17 cellular contexts compared by ENCODE assay signal in genomic region chr6:21752054-21752811, GRCh38.
DNase-seq lines count a peak whose midpoint lies in the region; ATAC-seq, FAIRE-seq and TF ChIP-seq lines count a peak whose summit lies in the region.
"Had no signal": no experiment of that assay in that cellular context is flagged by ENCODE, and none has a peak within 500 bp of the region (broad histone marks: within the 10 kb centered on the region; RNA-seq: fewer than 3 reads in every experiment).

No MANE protein-coding gene starts in this region.

- H3F3A ChIP-seq in SK-N-SH (replicated peaks; ENCODE audit: insufficient read depth) (peaks cover 3% of the 10 kb centered on the region), PC-9 (ENCODE audit: insufficient read depth, low read depth) (peaks cover 29% of the 10 kb centered on the region; the same call in 1 of the 2 replicates), smooth muscle cell (ENCODE audit: low read depth) (peaks cover 13% of the 10 kb centered on the region)

- H3K79me2 ChIP-seq in SK-N-SH (ENCODE audit: insufficient read depth): peaks cover 68% of the 10 kb centered on the region
- H3K79me2 ChIP-seq in PC-9 (ENCODE audit: low read depth): no peaks in the 10 kb centered on the region
- peaks cover 7% of the 10 kb centered on the region for H3K79me2 ChIP-seq in smooth muscle cell (ENCODE audit: low read depth)

- no peak for TF ChIP-seq RAD21 in SK-N-SH (IDR thresholded peaks at IDR 0.05; ENCODE audit: low read length)

- TF ChIP-seq CTCF in SK-N-SH (IDR thresholded peaks at IDR 0.05) (no peak), PC-9 (conservative IDR thresholded peaks at IDR 0.05) (no peak), epithelial cell of esophagus (IDR thresholded peaks at IDR 0.05; ENCODE audit: insufficient read depth, low read depth, low read length, missing control alignments) (no peak), smooth muscle cell (IDR thresholded peaks at IDR 0.05; ENCODE audit: borderline replicate concordance, insufficient read depth, poor library complexity, severe bottlenecking) (no peak)

- no peak for TF ChIP-seq EP300 in SK-N-SH (IDR thresholded peaks at IDR 0.05; ENCODE audit: borderline replicate concordance in 1 of 2, low read depth in 1 of 2, low read length in 1 of 2)

- WGBS in SK-N-SH (ENCODE audit: low lambda C conversion rate): 85% methylated on average over 4 of the region's 4 CpGs
- WGBS in smooth muscle cell (ENCODE audit: low lambda C conversion rate): 58% methylated on average over 4 of the region's 4 CpGs

- H3K4me3 ChIP-seq in SK-N-SH (ENCODE audit: low read depth in 2 of 2, low read length in 1 of 2) (no peak overlapping the region), PC-9 (no peak overlapping the region), epithelial cell of esophagus (ENCODE audit: low read length) (no peak overlapping the region), smooth muscle cell (no peak overlapping the region)

- no peak overlapping the region for H2AFZ ChIP-seq in SK-N-SH (ENCODE audit: low read depth)
- no peak overlapping the region for H2AFZ ChIP-seq in PC-9
- H2AFZ ChIP-seq in smooth muscle cell (ENCODE audit: low read depth): no peak overlapping the region

- no peaks in the 10 kb centered on the region for H3K27me3 ChIP-seq in SK-N-SH (ENCODE audit: insufficient read depth)
- no peaks in the 10 kb centered on the region for H3K27me3 ChIP-seq in PC-9 (ENCODE audit: insufficient read depth, low read depth)
- no peaks in the 10 kb centered on the region for H3K27me3 ChIP-seq in smooth muscle cell (ENCODE audit: low read depth)

- FAIRE-seq in H54 (lab: Jason Lieb, UNC): no peak
- FAIRE-seq: islet of Langerhans had no signal

- TF ChIP-seq POLR2A in H54 (IDR thresholded peaks at IDR 0.05; ENCODE audit: low read depth, low read length): no peak

- H3K36me3 ChIP-seq in SK-N-SH (replicated peaks in 1 of 2; ENCODE audit: control insufficient read depth in 1 of 2, insufficient read depth in 2 of 2, low read length in 1 of 2) (no peaks in the 10 kb centered on the region), PC-9 (ENCODE audit: low read depth) (no peaks in the 10 kb centered on the region), smooth muscle cell (ENCODE audit: low read depth) (no peaks in the 10 kb centered on the region)

- no peak for ATAC-seq in SK-N-SH treated with all-trans-retinoic acid at 6 μM for 48 hours
- ATAC-seq in HG02938 (IDR thresholded peaks at IDR 0.05; ENCODE audit: unreplicated experiment): no peak
- ATAC-seq: CD8-positive, alpha-beta T cell had no signal

- POLR2A ChIA-PET in SK-N-SH (lab: Yijun Ruan, JAX) (interaction anchor here (0.7 kb wide), 1 partner anchor 10 kb away, joined by 4 read pairs; no protein-coding TSS in a partner anchor), PC-9 (lab: Charles Lee; ENCODE audit: unreplicated experiment) (interaction anchor here (0.5 to 0.8 kb wide), 5 partner anchors 17 to 159 kb away, joined by 4 to 8 read pairs (median 6); partner anchors contain the start of gene SOX4)

- DNase-seq in SK-N-SH (no peak), PC-9 (peak; percentile 14 to 73), epithelial cell of esophagus (ENCODE audit: low read depth) (peak; percentile 71), smooth muscle cell (lab: John Stamatoyannopoulos, UW; ENCODE audit: unreplicated experiment) (no peak), posterior cingulate gyrus (no peak), H54 (ENCODE audit: insufficient read length, low spot score) (no peak)
- DNase-seq: 8988T; activated CD4-positive, alpha-beta T cell treated with anti-CD3 and anti-CD28 coated beads, Interleukin-2, amount 10 ng/mL, durations not matched to agents 7 days and 5 days; activated naive CD8-positive, alpha-beta T cell treated with anti-CD3 and anti-CD28 coated beads, Interleukin-2, amount 10 ng/mL, durations not matched to agents 7 days and 5 days; CD8-positive, alpha-beta T cell; cerebellar nuclear complex; GDM1; nucleus accumbens; stimulated activated CD4-positive, alpha-beta T cell treated with anti-CD3 and anti-CD28 coated beads, Interleukin-4, amount 100 ng/mL, for 4 hours had no signal

- CTCF ChIA-PET in SK-N-SH (lab: Yijun Ruan, JAX): interaction anchor here (0.9 kb wide), 1 partner anchor 8 kb away, joined by 3 read pairs; no protein-coding TSS in a partner anchor
- CTCF ChIA-PET in PC-9 (lab: Charles Lee): interaction anchor here (0.5 to 0.7 kb wide), 4 partner anchors 23 to 279 kb away, joined by 4 read pairs; no protein-coding TSS in a partner anchor

- BruUV-seq in PC-9 (replicated peaks; lab: Mats Ljungman, UMichigan): no TSS peak

- H3K9ac ChIP-seq in SK-N-SH (no peak overlapping the region), smooth muscle cell (ENCODE audit: low read depth) (no peak overlapping the region)

- H4K20me1 ChIP-seq in SK-N-SH (ENCODE audit: insufficient read depth): no peaks in the 10 kb centered on the region; the same call in 1 of the 2 replicates
- no peaks in the 10 kb centered on the region for H4K20me1 ChIP-seq in PC-9 (ENCODE audit: insufficient read depth)
- peaks cover 22% of the 10 kb centered on the region for H4K20me1 ChIP-seq in smooth muscle cell (ENCODE audit: low read depth)

- H3K27ac ChIP-seq in SK-N-SH (ENCODE audit: low read depth in 2 of 2, low read length in 1 of 2) (no peak overlapping the region), PC-9 (peak overlapping the region; percentile 66), smooth muscle cell (ENCODE audit: low read depth) (peak overlapping the region; percentile 74)

- H3K4me2 ChIP-seq in SK-N-SH (no peak overlapping the region), PC-9 (peak overlapping the region; percentile 55), smooth muscle cell (peak overlapping the region; percentile 36)

- intact Hi-C loops in PC-9 (cut with micrococcal nuclease; ENCODE audit: unreplicated experiment) (loop anchor here (1.0 to 5.0 kb wide), 3 partner anchors 21 to 155 kb away; no protein-coding TSS in a partner anchor), posterior cingulate gyrus (cut with DNase I) (no loop called here)

- H3K9me2 ChIP-seq in SK-N-SH: no peaks in the 10 kb centered on the region
- H3K9me2 ChIP-seq in PC-9 (ENCODE audit: insufficient read depth): no peaks in the 10 kb centered on the region

- H3K9me3 ChIP-seq in SK-N-SH: no peaks in the 10 kb centered on the region
- no peaks in the 10 kb centered on the region for H3K9me3 ChIP-seq in PC-9 (ENCODE audit: insufficient read depth, low read depth)
- H3K9me3 ChIP-seq in smooth muscle cell (replicated peaks; ENCODE audit: low read depth): no peaks in the 10 kb centered on the region

- H3K4me1 ChIP-seq in SK-N-SH (ENCODE audit: control insufficient read depth in 1 of 2, insufficient read depth in 2 of 2, low read depth in 1 of 2, low read length in 1 of 2) (peaks cover 31 to 39% of the 10 kb centered on the region in 2 experiments), PC-9 (replicated peaks; ENCODE audit: insufficient read depth) (peaks cover 66% of the 10 kb centered on the region), smooth muscle cell (ENCODE audit: low read depth) (peaks cover 63% of the 10 kb centered on the region)

TF ChIP-seq in SK-N-SH, 30 proteins besides CTCF, POLR2A, EP300 and RAD21:
- TF ChIP-seq GATA2 (CRISPR knock-in tag; IDR thresholded peaks at IDR 0.05): no peak
- peak; percentile 14; the same call in 1 of the 2 replicates for TF ChIP-seq FOSL2 (IDR thresholded peaks at IDR 0.05; ENCODE audit: borderline replicate concordance, low read depth)

TF ChIP-seq in SK-N-SH treated with all-trans-retinoic acid at 6 μM for 48 hours, 23 proteins besides CTCF, POLR2A, EP300 and RAD21 (continues in another document):
- TF ChIP-seq ZNF565 (CRISPR knock-in tag; conservative IDR thresholded peaks at IDR 0.05; ENCODE audit: low read depth) (no peak), POU6F1 (CRISPR knock-in tag; IDR thresholded peaks at IDR 0.05; ENCODE audit: borderline replicate concordance, low read depth) (no peak), CREB5 (CRISPR knock-in tag; IDR thresholded peaks at IDR 0.05; ENCODE audit: low read depth) (no peak), CSRNP3 (CRISPR knock-in tag; IDR thresholded peaks at IDR 0.05) (no peak), ARNTL (CRISPR knock-in tag; IDR thresholded peaks at IDR 0.05; ENCODE audit: borderline replicate concordance, low read depth) (no peak), PPARA (CRISPR knock-in tag; IDR thresholded peaks at IDR 0.05; ENCODE audit: borderline replicate concordance) (no peak), ZFP30 (CRISPR knock-in tag; IDR thresholded peaks at IDR 0.05) (no peak)

Comparison
In these comparisons a context has a peak if more than half of its experiments do, and no peak if none do; other contexts are left out.
1. DNase-seq: peak in PC-9 (2 of 2) and epithelial cell of esophagus (single experiment); none in SK-N-SH (single experiment), smooth muscle cell (single experiment), posterior cingulate gyrus (0 of 10) and H54 (single experiment).
2. H3K27ac ChIP-seq: peak in PC-9 (single experiment) and smooth muscle cell (single experiment); none in SK-N-SH (0 of 2).